13 cellular contexts compared by ENCODE assay signal in the genomic region with DNA sequence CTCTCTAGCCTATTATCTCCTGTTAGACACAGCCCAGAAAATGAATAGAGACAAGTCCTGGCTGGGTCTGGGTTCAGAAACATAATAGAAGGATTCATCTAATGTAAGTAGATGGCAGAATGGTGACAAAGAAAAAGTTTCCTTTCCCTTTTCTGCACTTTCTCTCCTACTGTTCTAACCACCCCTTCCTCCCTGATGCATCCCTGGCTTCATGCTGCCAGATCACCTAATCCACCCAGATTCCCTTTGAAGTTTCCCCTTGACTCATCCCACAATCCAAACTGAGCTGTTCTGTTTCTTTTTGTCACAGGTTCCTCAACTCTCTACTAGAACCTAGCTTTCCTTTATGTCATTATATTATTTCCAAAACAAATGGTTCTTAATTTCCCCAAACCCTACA. TPM values are rescaled to one million over a fixed set of nuclear protein-coding genes. Genes with fewer than 3 reads are reported as not detected.
DNase-seq lines count a peak whose midpoint lies in the region; ATAC-seq, FAIRE-seq and TF ChIP-seq lines count a peak whose summit lies in the region.
"Had no signal": no experiment of that assay in that cellular context is flagged by ENCODE, and none has a peak within 500 bp of the region (broad histone marks: within the 10 kb centered on the region; RNA-seq: fewer than 3 reads in every experiment).

No MANE protein-coding gene starts in this region.

- H3K79me2 ChIP-seq in DOHH2 (ENCODE audit: control insufficient read depth, low read length) = peaks cover 31% of the 10 kb centered on the region

- no peaks in the 10 kb centered on the region for H4K20me1 ChIP-seq in DOHH2 (ENCODE audit: control insufficient read depth, insufficient read depth, low read depth, low read length)

- TF ChIP-seq CTCF in DOHH2 (IDR thresholded peaks at IDR 0.05; ENCODE audit: low read depth, low read length, poor library complexity, severe bottlenecking) (no peak), bronchial epithelial cell (IDR thresholded peaks at IDR 0.05; ENCODE audit: insufficient read depth, low read length, severe bottlenecking) (no peak)

- peak overlapping the region; percentile 92 for H3K4me2 ChIP-seq in DOHH2 (ENCODE audit: low read length)

- ATAC-seq in HG03025 (IDR thresholded peaks at IDR 0.05; ENCODE audit: low FRiP score, unreplicated experiment) (no peak), GM18502 (IDR thresholded peaks at IDR 0.05; ENCODE audit: poor library complexity, unreplicated experiment) (no peak)

- peaks cover 3% of the 10 kb centered on the region; the same call in 1 of the 2 replicates for H3K9me3 ChIP-seq in DOHH2 (ENCODE audit: control insufficient read depth, insufficient read depth, low read length)
- H3K9me3 ChIP-seq in muscle layer of duodenum (ENCODE audit: control insufficient read depth in 1 of 2, low read length in 2 of 2) = no peaks in the 10 kb centered on the region
- H3K9me3 ChIP-seq: tibial nerve had no signal

- H3K4me1 ChIP-seq in DOHH2 (ENCODE audit: control insufficient read depth, low read length) = peaks cover 65% of the 10 kb centered on the region
- H3K4me1 ChIP-seq in muscle layer of duodenum (ENCODE audit: control insufficient read depth in 1 of 2, insufficient read depth in 2 of 2, low read length in 2 of 2) = peaks cover 0 to 6% of the 10 kb centered on the region in 2 donors

- DNase-seq in M059J (ENCODE audit: low read depth) = peak; percentile 66
- DNase-seq in bronchial epithelial cell (ENCODE audit: low read depth) = peak; percentile 55
- no peak for DNase-seq in pons (ENCODE audit: low spot score)
- no peak for DNase-seq in NCI-H774 (lab: John Stamatoyannopoulos, UW)
- DNase-seq: CD4-positive, alpha-beta T cell; NCI-H82 had no signal

- FAIRE-seq in bronchial epithelial cell (lab: Jason Lieb, UNC) = no peak
- FAIRE-seq: H54 had no signal

- no peaks in the 10 kb centered on the region for H3K9me2 ChIP-seq in DOHH2 (replicated peaks; ENCODE audit: control insufficient read depth, low read length)

- H3K36me3 ChIP-seq in DOHH2 (ENCODE audit: control insufficient read depth, low read length) (peaks cover 3% of the 10 kb centered on the region), bronchial epithelial cell (ENCODE audit: control insufficient read depth, insufficient read depth, low read length) (no peaks in the 10 kb centered on the region), muscle layer of duodenum (ENCODE audit: control insufficient read depth in 1 of 2, insufficient read depth in 2 of 2, low read length in 2 of 2) (no peaks in the 10 kb centered on the region)
- H3K36me3 ChIP-seq: tibial nerve had no signal

- peaks cover 34% of the 10 kb centered on the region for H3F3A ChIP-seq in DOHH2 (ENCODE audit: control insufficient read depth, insufficient read depth)

- H3K27ac ChIP-seq in DOHH2 (ENCODE audit: low read depth, low read length) = peak overlapping the region; percentile 95
- H3K27ac ChIP-seq in muscle layer of duodenum (ENCODE audit: low read length) = peak overlapping the region; percentile 58

- no peaks in the 10 kb centered on the region for H3K27me3 ChIP-seq in DOHH2 (ENCODE audit: control insufficient read depth, low read length)
- H3K27me3 ChIP-seq in bronchial epithelial cell (ENCODE audit: control insufficient read depth, insufficient read depth, low read length) = no peaks in the 10 kb centered on the region
- no peaks in the 10 kb centered on the region for H3K27me3 ChIP-seq in muscle layer of duodenum (ENCODE audit: low read depth, low read length)
- H3K27me3 ChIP-seq: tibial nerve had no signal

- H3K4me3 ChIP-seq in DOHH2 (ENCODE audit: low read length) (peak overlapping the region; percentile 76), bronchial epithelial cell (ENCODE audit: low read depth, low read length) (no peak overlapping the region), muscle layer of duodenum (ENCODE audit: low read depth in 1 of 2, low read length in 2 of 2) (peak overlapping the region in 1 of 2 donors; percentile 3)
- H3K4me3 ChIP-seq: tibial nerve had no signal

RNA-seq across cellular contexts. Expression of a gene that starts 1.1 kb away (rescaled TPM):
- total RNA-seq in M059J (2014; rRNA removed; shearing (Covaris generic)) = 0.07 and 0.15 TPM in 2 replicates
- total RNA-seq in bronchial epithelial cell = 15.5 and 19.2 TPM in 2 replicates
- total RNA-seq: T-helper 1 cell treated with Interleukin-12 subunit alpha and Interleukin-12 subunit beta and Interleukin-4 antibody, amounts not matched to agents 30 ng/mL and 1 ng/mL, for 36 hours had no signal

Comparison
In these comparisons a context has a peak if more than half of its experiments do, and no peak if none do; other contexts are left out.
1. DNase-seq: peak in M059J (single experiment) and bronchial epithelial cell (single experiment); none in pons (single experiment) and NCI-H774 (single experiment).
2. RNA of a gene that starts 1.1 kb away (total RNA-seq): 15.5 to 19.2 TPM in bronchial epithelial cell; 0.07 to 0.15 TPM in M059J; every median in the first group is over 10 times any median in the second.